8 cellular contexts compared by ENCODE assay signal in the genomic region with DNA sequence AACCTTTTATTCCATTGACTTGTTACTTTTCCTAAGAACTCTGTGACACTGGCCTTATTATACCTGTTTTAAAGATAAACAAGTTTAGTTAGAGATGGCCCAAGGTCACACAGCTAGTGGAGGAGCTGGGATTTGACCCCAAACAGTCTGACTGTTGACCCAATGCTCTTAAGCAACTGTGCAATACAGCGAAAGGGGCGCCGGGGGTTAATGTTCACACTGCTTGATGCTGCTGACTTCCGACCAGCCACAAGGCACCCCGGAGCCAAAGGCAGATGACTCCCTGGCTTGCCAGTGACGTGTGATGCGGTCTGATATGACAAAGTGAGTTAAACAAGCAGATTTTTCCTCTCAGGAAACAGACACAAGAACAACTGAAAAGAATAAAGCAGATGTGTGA. TPM values are rescaled to one million over a fixed set of nuclear protein-coding genes. Genes with fewer than 3 reads are reported as not detected.
A peak's percentile ranks its signal among the peaks of the same experiment; 100 is the strongest.
DNase-seq lines count a peak whose midpoint lies in the region; ATAC-seq lines count a peak whose summit lies in the region.

No MANE protein-coding gene starts in this region.

- H3K27me3 Mint-ChIP-seq in T-cell = no peaks in the 10 kb centered on the region
- no peaks in the 10 kb centered on the region for H3K27me3 Mint-ChIP-seq in activated naive CD8-positive, alpha-beta T cell treated with anti-CD3 and anti-CD28 coated beads, Interleukin-2, amount 10 ng/mL, durations not matched to agents 7 days and 5 days

- H3K36me3 Mint-ChIP-seq in T-cell = peaks cover 24% of the 10 kb centered on the region
- H3K36me3 Mint-ChIP-seq in activated naive CD8-positive, alpha-beta T cell treated with anti-CD3 and anti-CD28 coated beads, Interleukin-2, amount 10 ng/mL, durations not matched to agents 7 days and 5 days = peaks cover 22% of the 10 kb centered on the region

- POLR2A ChIA-PET in T-cell (lab: Charles Lee) = interaction anchor here (1.0 to 2.6 kb wide), 3 partner anchors 13 to 23 kb away, joined by 3 to 25 read pairs (median 6); partner anchors contain the start of gene PIK3R1 (in 1 of the 2)
- POLR2A ChIA-PET in activated naive CD8-positive, alpha-beta T cell treated with anti-CD3 and anti-CD28 coated beads, Interleukin-2, amount 10 ng/mL, durations not matched to agents 7 days and 5 days (lab: Charles Lee) = interaction anchor here (1.3 kb wide), 1 partner anchor 24 kb away, joined by 10 read pairs; the partner anchor contains the start of gene PIK3R1

- DNase-seq in T-cell (peak; percentile 36 to 91 (median 85)), iris pigment epithelial cell (ENCODE audit: low read depth) (peak; percentile 87), NCI-H524 treated with DMSO at 0.1 percent for 48 hours (lab: John Stamatoyannopoulos, UW) (no peak)
- DNase-seq in activated naive CD8-positive, alpha-beta T cell treated with anti-CD3 and anti-CD28 coated beads, Interleukin-2, amount 10 ng/mL, durations not matched to agents 7 days and 5 days = peak; percentile 74
- DNase-seq in stimulated activated CD4-positive, alpha-beta T cell treated with anti-CD3 and anti-CD28 coated beads, Interleukin-1b, Interleukin-23, amount 100 ng/mL, for 24 hours (ENCODE audit: low read depth in 4 of 4, low spot score in 1 of 4) = peak; percentile 45 to 74 (median 60)

- ATAC-seq in GM18858 (IDR thresholded peaks at IDR 0.05; ENCODE audit: unreplicated experiment) (peak; percentile 70), HG03045 (IDR thresholded peaks at IDR 0.05; ENCODE audit: unreplicated experiment) (peak; percentile 84), T-cell (replicated peaks in 1 of 4) (peak; percentile 94 to 98 (median 96)), HG03439 (IDR thresholded peaks at IDR 0.05; ENCODE audit: unreplicated experiment) (no peak)
- peak; percentile 94 for ATAC-seq in activated naive CD8-positive, alpha-beta T cell treated with anti-CD3 and anti-CD28 coated beads, Interleukin-2, amount 10 ng/mL, durations not matched to agents 7 days and 5 days (ENCODE audit: low read depth)

- peak overlapping the region; percentile 11 to 62 (median 29) for H3K4me3 Mint-ChIP-seq in T-cell
- peak overlapping the region; percentile 65 for H3K4me3 Mint-ChIP-seq in activated naive CD8-positive, alpha-beta T cell treated with anti-CD3 and anti-CD28 coated beads, Interleukin-2, amount 10 ng/mL, durations not matched to agents 7 days and 5 days

- no peaks in the 10 kb centered on the region for H3K9me3 Mint-ChIP-seq in T-cell
- no peaks in the 10 kb centered on the region for H3K9me3 Mint-ChIP-seq in activated naive CD8-positive, alpha-beta T cell treated with anti-CD3 and anti-CD28 coated beads, Interleukin-2, amount 10 ng/mL, durations not matched to agents 7 days and 5 days

- CTCF ChIA-PET in T-cell (lab: Charles Lee) = interaction anchor here (0.6 to 2.2 kb wide), 11 partner anchors 7 to 1077 kb away, joined by 3 to 8 read pairs (median 4); no protein-coding TSS in a partner anchor

- H3K27ac Mint-ChIP-seq in T-cell = peak overlapping the region; percentile 76 to 82
- H3K27ac Mint-ChIP-seq in activated naive CD8-positive, alpha-beta T cell treated with anti-CD3 and anti-CD28 coated beads, Interleukin-2, amount 10 ng/mL, durations not matched to agents 7 days and 5 days = peak overlapping the region; percentile 85

- H3K4me1 Mint-ChIP-seq in T-cell = peaks cover 79 to 87% (median 83%) of the 10 kb centered on the region in 3 donors
- peaks cover 61% of the 10 kb centered on the region for H3K4me1 Mint-ChIP-seq in activated naive CD8-positive, alpha-beta T cell treated with anti-CD3 and anti-CD28 coated beads, Interleukin-2, amount 10 ng/mL, durations not matched to agents 7 days and 5 days

RNA-seq across cellular contexts. Expression of gene PIK3R1, which starts 23.9 kb away (rescaled TPM):
- 100 to 1,000 TPM in 3 of 5 donors, 10 to 100 TPM in 2; 83.7 to 370 (median 105) TPM for total RNA-seq in T-cell
- total RNA-seq in activated naive CD8-positive, alpha-beta T cell treated with anti-CD3 and anti-CD28 coated beads, Interleukin-2, amount 10 ng/mL, durations not matched to agents 7 days and 5 days = 10 to 100 TPM; 86.5 to 86.8 TPM
